Comparison of ENCODE assay signal across 1 cellular context in genomic region chr4:151043803-151044535, GRCh38.
TF ChIP-seq lines count a peak whose summit lies in the region.

No MANE protein-coding gene starts in this region.

TF ChIP-seq in K562, 482 proteins besides CTCF, POLR2A, EP300 and RAD21:
- TF ChIP-seq CBX1 (IDR thresholded peaks at IDR 0.05; ENCODE audit: low read depth) (no peak), PURB (CRISPR knock-in tag; IDR thresholded peaks at IDR 0.05; ENCODE audit: low read depth) (no peak), ZNF12 (CRISPR knock-in tag; IDR thresholded peaks at IDR 0.05) (no peak), ZNF766 (CRISPR knock-in tag; conservative IDR thresholded peaks at IDR 0.05) (no peak)
